9 cellular contexts compared by ENCODE assay signal in genomic region chr1:149937779-149938178, GRCh38. TPM values are rescaled to one million over a fixed set of nuclear protein-coding genes. Genes with fewer than 3 reads are reported as not detected.
A peak's percentile ranks its signal among the peaks of the same experiment; 100 is the strongest.
DNase-seq lines count a peak whose midpoint lies in the region; ATAC-seq and TF ChIP-seq lines count a peak whose summit lies in the region.
"Had no signal": no experiment of that assay in that cellular context is flagged by ENCODE, and none has a peak within 500 bp of the region (broad histone marks: within the 10 kb centered on the region; RNA-seq: fewer than 3 reads in every experiment).

No MANE protein-coding gene starts in this region.

- dilution Hi-C loops in mammary epithelial cell (cut with HindIII; ENCODE audit: low sequenced_read_pairs) = no loop called here

- intact Hi-C loops in mammary epithelial cell (cut with micrococcal nuclease) = no loop called here

- H3K79me2 ChIP-seq in GM23248 (ENCODE audit: insufficient read depth) (peaks cover 15% of the 10 kb centered on the region; the same call in 1 of the 2 replicates), MM.1S (ENCODE audit: low read length) (no peaks in the 10 kb centered on the region), mammary epithelial cell (ENCODE audit: insufficient read depth, low read length) (peaks cover 5% of the 10 kb centered on the region), osteoblast (ENCODE audit: insufficient read depth, low read length) (peaks cover 9% of the 10 kb centered on the region)

- in situ Hi-C loops in GM23248 (cut with MboI) (no loop called here), mammary epithelial cell (cut with MboI; ENCODE audit: low sequenced_read_pairs in 2 of 2) (loop anchor here in 1 of 2 donors (25.0 kb wide), 1 partner anchor 100 kb away; a partner anchor contains a TSS)

- no peaks in the 10 kb centered on the region for H3K36me3 ChIP-seq in GM23248 (ENCODE audit: low read depth)
- no peaks in the 10 kb centered on the region for H3K36me3 ChIP-seq in MM.1S (replicated peaks; ENCODE audit: insufficient read depth, low read length)
- no peaks in the 10 kb centered on the region for H3K36me3 ChIP-seq in mammary epithelial cell (ENCODE audit: insufficient read depth, low read length)
- peaks cover 8% of the 10 kb centered on the region for H3K36me3 ChIP-seq in osteoblast (ENCODE audit: insufficient read depth, low read length)

- H2AFZ ChIP-seq in GM23248 (no peak overlapping the region), MM.1S (ENCODE audit: low read length) (0 out of 2 replicates have a peak overlapping the region, but pooled peaks have one; percentile 1), mammary epithelial cell (ENCODE audit: low read depth, low read length) (no peak overlapping the region), osteoblast (ENCODE audit: low read length) (no peak overlapping the region)

- H3K9me2 ChIP-seq in GM23248 (ENCODE audit: insufficient read depth) (no peaks in the 10 kb centered on the region), MM.1S (replicated peaks; ENCODE audit: insufficient read depth, low read length) (no peaks in the 10 kb centered on the region)

- BruUV-seq in mammary epithelial cell (replicated peaks; lab: Mats Ljungman, UMichigan) = no TSS peak

- H4K20me1 ChIP-seq in GM23248 (ENCODE audit: insufficient read depth) = no peaks in the 10 kb centered on the region
- H4K20me1 ChIP-seq in MM.1S (ENCODE audit: insufficient read depth, low read length) = no peaks in the 10 kb centered on the region
- no peaks in the 10 kb centered on the region for H4K20me1 ChIP-seq in mammary epithelial cell (ENCODE audit: insufficient read depth, low read length)
- no peaks in the 10 kb centered on the region for H4K20me1 ChIP-seq in osteoblast (ENCODE audit: insufficient read depth, low read length)

- H3K4me1 ChIP-seq in GM23248 (ENCODE audit: insufficient read depth) (peaks cover 39% of the 10 kb centered on the region), MM.1S (ENCODE audit: low read length) (peaks cover 27% of the 10 kb centered on the region), mammary epithelial cell (ENCODE audit: insufficient read depth, low read length) (peaks cover 35% of the 10 kb centered on the region), osteoblast (ENCODE audit: insufficient read depth, low read length) (peaks cover 37% of the 10 kb centered on the region)

- ATAC-seq in HG03095 (IDR thresholded peaks at IDR 0.05; ENCODE audit: unreplicated experiment) (no peak), GM19455 (IDR thresholded peaks at IDR 0.05; ENCODE audit: unreplicated experiment) (no peak)

- H3K9me3 ChIP-seq in GM23248 (ENCODE audit: low read depth) (no peaks in the 10 kb centered on the region), MM.1S (replicated peaks; ENCODE audit: insufficient read depth, low read length) (no peaks in the 10 kb centered on the region), mammary epithelial cell (replicated peaks; ENCODE audit: insufficient read depth, low read length) (no peaks in the 10 kb centered on the region), osteoblast (ENCODE audit: low read depth, low read length) (no peaks in the 10 kb centered on the region)

- H3K27me3 ChIP-seq in GM23248 (replicated peaks; ENCODE audit: insufficient read depth) (no peaks in the 10 kb centered on the region), MM.1S (replicated peaks; ENCODE audit: insufficient read depth, low read length) (no peaks in the 10 kb centered on the region), mammary epithelial cell (ENCODE audit: insufficient read depth, low read length) (no peaks in the 10 kb centered on the region), osteoblast (ENCODE audit: insufficient read depth, low read length) (no peaks in the 10 kb centered on the region)

- H3K9ac ChIP-seq in GM23248 (no peak overlapping the region), MM.1S (ENCODE audit: low read length) (peak overlapping the region; percentile 2; the same call in 1 of the 2 replicates), mammary epithelial cell (ENCODE audit: insufficient read depth, low read length) (no peak overlapping the region)

- H3K27ac ChIP-seq in GM23248 = peak overlapping the region; percentile 24; the same call in 1 of the 2 replicates
- H3K27ac ChIP-seq in MM.1S (ENCODE audit: low read length) = peak overlapping the region; percentile 46; the same call in 1 of the 2 replicates
- peak overlapping the region; percentile 74 for H3K27ac ChIP-seq in mammary epithelial cell (ENCODE audit: insufficient read depth, low read depth, low read length)
- H3K27ac ChIP-seq in osteoblast (ENCODE audit: low read depth, low read length) = no peak overlapping the region

- H3F3A ChIP-seq in GM23248 (ENCODE audit: insufficient read depth) (peaks cover 43% of the 10 kb centered on the region), MM.1S (ENCODE audit: insufficient read depth, low read length) (peaks cover 16% of the 10 kb centered on the region)

- peak; percentile 37 for DNase-seq in GM23248
- peak; percentile 85 for DNase-seq in MM.1S
- DNase-seq in mammary epithelial cell = no peak
- DNase-seq in osteoblast (ENCODE audit: insufficient read length, low spot score, missing footprints) = no peak
- no peak for DNase-seq in NCI-H1105 (lab: John Stamatoyannopoulos, UW)
- no peak for DNase-seq in HuH-7 (ENCODE audit: low spot score)
- DNase-seq: stimulated activated CD4-positive, alpha-beta T cell treated with anti-CD3 and anti-CD28 coated beads, Interleukin-1b, Interleukin-23, amount 100 ng/mL, for 48 hours had no signal

- peak overlapping the region; percentile 90 for H3K4me2 ChIP-seq in GM23248 (ENCODE audit: unreplicated experiment)
- peak overlapping the region; percentile 28 for H3K4me2 ChIP-seq in MM.1S (ENCODE audit: low read depth, low read length)
- H3K4me2 ChIP-seq in mammary epithelial cell (ENCODE audit: insufficient read depth, low read depth, low read length) = peak overlapping the region; percentile 87
- peak overlapping the region; percentile 98 for H3K4me2 ChIP-seq in osteoblast (ENCODE audit: insufficient read depth, low read length)

- TF ChIP-seq CTCF in MM.1S (IDR thresholded peaks at IDR 0.05; ENCODE audit: low read length) (no peak), mammary epithelial cell (conservative IDR thresholded peaks at IDR 0.05 in 1 of 2, IDR thresholded peaks at IDR 0.05 in 1 of 2; ENCODE audit: extremely low read depth in 1 of 2, insufficient read depth in 1 of 2, low read depth in 1 of 2, low read length in 2 of 2) (no peak), osteoblast (IDR thresholded peaks at IDR 0.05; ENCODE audit: extremely low read depth, low read depth, low read length) (no peak)

- CTCF ChIA-PET in mammary epithelial cell (lab: Charles Lee; ENCODE audit: low non-redundant PET) = no interaction called here

- H3K4me3 ChIP-seq in GM23248 (no peak overlapping the region), MM.1S (ENCODE audit: low read length) (0 out of 2 replicates have a peak overlapping the region, but pooled peaks have one; percentile 0), mammary epithelial cell (replicated peaks in 1 of 3; ENCODE audit: insufficient read depth in 1 of 3, low read depth in 2 of 3, low read length in 3 of 3) (no peak overlapping the region), osteoblast (ENCODE audit: insufficient read depth, low read length) (no peak overlapping the region)

RNA-seq across cellular contexts. Expression of gene MTMR11, which starts 1.1 kb away (rescaled TPM):
- total RNA-seq in GM23248 (2014; rRNA removed; shearing (Covaris generic)) = 7.7 and 13.1 TPM in 2 replicates
- polyA plus RNA-seq in GM23248 (2016; fragmentation: Nextera tagmentation; extraction: Ambion mirVana) = 11.9 and 12.4 TPM in 2 replicates
- total RNA-seq in mammary epithelial cell = 10 to 100 TPM in 1 of 2 donors, 1 to 10 TPM in 1; 7.3 to 14.4 TPM
- 8.7 TPM for polyA plus RNA-seq in mammary epithelial cell
- polyA minus RNA-seq in mammary epithelial cell = 15.2 TPM
- total RNA-seq in osteoblast = 7.2 and 13.3 TPM in 2 replicates

RNA-seq across cellular contexts. Expression of gene SF3B4, which starts 10.2 kb away (rescaled TPM):
- 12.3 and 17.5 TPM in 2 replicates for total RNA-seq in GM23248 (2014; rRNA removed; shearing (Covaris generic))
- 98.0 and 106 TPM in 2 replicates for polyA plus RNA-seq in GM23248 (2016; fragmentation: Nextera tagmentation; extraction: Ambion mirVana)
- 10 to 100 TPM; 14.2 to 68.8 TPM for total RNA-seq in mammary epithelial cell
- polyA plus RNA-seq in mammary epithelial cell = 29.5 TPM
- polyA minus RNA-seq in mammary epithelial cell = 86.0 TPM
- 12.4 and 13.4 TPM in 2 replicates for total RNA-seq in osteoblast

RNA-seq across cellular contexts. Expression of gene SV2A, which starts 20.1 kb away (rescaled TPM):
- total RNA-seq in GM23248 (2014; rRNA removed; shearing (Covaris generic)) = 0.51 and 1.1 TPM in 2 replicates
- 0.36 and 0.60 TPM in 2 replicates for polyA plus RNA-seq in GM23248 (2016; fragmentation: Nextera tagmentation; extraction: Ambion mirVana)
- 1 to 10 TPM; 3.4 to 4.0 TPM for total RNA-seq in mammary epithelial cell
- 1.00 TPM for polyA plus RNA-seq in mammary epithelial cell
- not detected for polyA minus RNA-seq in mammary epithelial cell
- 20.3 and 23.2 TPM in 2 replicates for total RNA-seq in osteoblast

RNA-seq across cellular contexts. Expression of gene BOLA1, which starts 38.4 kb away (rescaled TPM):
- total RNA-seq in GM23248 (2014; rRNA removed; shearing (Covaris generic)) = 12.3 and 16.4 TPM in 2 replicates
- 18.6 and 20.1 TPM in 2 replicates for polyA plus RNA-seq in GM23248 (2016; fragmentation: Nextera tagmentation; extraction: Ambion mirVana)
- total RNA-seq in mammary epithelial cell = 10 to 100 TPM in 1 of 2 donors, 1 to 10 TPM in 1; 7.7 to 15.8 TPM
- 13.8 TPM for polyA plus RNA-seq in mammary epithelial cell
- not detected for polyA minus RNA-seq in mammary epithelial cell
- 6.9 and 7.7 TPM in 2 replicates for total RNA-seq in osteoblast

Comparison
In these comparisons a context has a peak if more than half of its experiments do, and no peak if none do; other contexts are left out.
1. DNase-seq: peak in GM23248 (single experiment) and MM.1S (single experiment); none in mammary epithelial cell (single experiment), osteoblast (single experiment), NCI-H1105 (single experiment) and HuH-7 (single experiment).
2. H3K4me2 ChIP-seq: peak in every context shown above with its lines; median percentile 98 in osteoblast; 90 in GM23248; 87 in mammary epithelial cell; 28 in MM.1S.